ENCODE assay signal across 10 cellular contexts in genomic region chr6:2891768-2892170, GRCh38.
A peak's percentile ranks its signal among the peaks of the same experiment; 100 is the strongest.
DNase-seq lines count a peak whose midpoint lies in the region; ATAC-seq lines count a peak whose summit lies in the region.
"Had no signal": no experiment of that assay in that cellular context is flagged by ENCODE, and none has a peak within 500 bp of the region (broad histone marks: within the 10 kb centered on the region; RNA-seq: fewer than 3 reads in every experiment).

No MANE protein-coding gene starts in this region.

- DNase-seq in NCI-H2029 treated with DMSO at 0.1 percent for 48 hours (lab: John Stamatoyannopoulos, UW) (peak; percentile 61), activated T-helper 1 cell treated with Interleukin-2 at 50 U/mL for 16 hours (ENCODE audit: low read depth) (peak; percentile 55), glomerular visceral epithelial cell (ENCODE audit: extremely low spot score) (no peak), NCI-H1930 (lab: John Stamatoyannopoulos, UW) (no peak), NCI-H1436 treated with DMSO at 0.1 percent for 48 hours (lab: John Stamatoyannopoulos, UW) (no peak)
- peak; percentile 43 to 64 for DNase-seq in stimulated activated CD4-positive, alpha-beta T cell treated with anti-CD3 and anti-CD28 coated beads, Interleukin-15, amount 100 ng/mL, for 48 hours (ENCODE audit: low read depth in 2 of 2)
- DNase-seq: lower lobe of right lung had no signal

- ATAC-seq in GM18520 (IDR thresholded peaks at IDR 0.05; ENCODE audit: unreplicated experiment): peak; percentile 52
- no peak for ATAC-seq in HG03571 (IDR thresholded peaks at IDR 0.05; ENCODE audit: unreplicated experiment)
- ATAC-seq: HCT116 had no signal

Comparison
In these comparisons a context has a peak if more than half of its experiments do, and no peak if none do; other contexts are left out.
1. DNase-seq: peak in NCI-H2029 treated with DMSO at 0.1 percent for 48 hours (single experiment), activated T-helper 1 cell treated with Interleukin-2 at 50 U/mL for 16 hours (single experiment) and stimulated activated CD4-positive, alpha-beta T cell treated with anti-CD3 and anti-CD28 coated beads, Interleukin-15, amount 100 ng/mL, for 48 hours (2 of 2); none in glomerular visceral epithelial cell (single experiment), NCI-H1930 (0 of 2) and NCI-H1436 treated with DMSO at 0.1 percent for 48 hours (single experiment).